In genomic region chr4:2300431-2300861, GRCh38 we compare ENCODE assay signal across 12 cellular contexts.
"Had no signal": no experiment of that assay in that cellular context is flagged by ENCODE, and none has a peak within 500 bp of the region (broad histone marks: within the 10 kb centered on the region; RNA-seq: fewer than 3 reads in every experiment).

No MANE protein-coding gene starts in this region.

- H3K4me1 Mint-ChIP-seq: neural progenitor cell had no signal

- H3K4me3 ChIP-seq: heart left ventricle, neural progenitor cell, right atrium auricular region, transverse colon had no signal

- H3K27me3 ChIP-seq: foreskin keratinocyte, heart left ventricle, neural progenitor cell, right atrium auricular region, transverse colon had no signal

- H2AFZ ChIP-seq: neural progenitor cell had no signal

- H3K36me3 ChIP-seq: neural progenitor cell, right atrium auricular region, transverse colon had no signal

- H3K4me3 Mint-ChIP-seq: activated T-cell treated with anti-CD3 and anti-CD28 coated beads, Interleukin-2, amount 50 U/mL, for 4 hours; neural progenitor cell; stimulated activated naive B cell treated with anti-CD40 and anti-IgM and Interleukin-4, amounts not matched to agents 10 μg/mL and 1 μg/mL and 100 μg/mL, for 72 hours had no signal

- ATAC-seq: activated T-cell treated with anti-CD3 and anti-CD28 coated beads, Interleukin-2, amount 50 U/mL, for 4 hours; foreskin keratinocyte; heart left ventricle; stimulated activated naive B cell treated with anti-CD40 and anti-IgM and Interleukin-4, amounts not matched to agents 10 μg/mL and 1 μg/mL and 100 μg/mL, for 72 hours had no signal

- H3K9me3 Mint-ChIP-seq: activated T-cell treated with anti-CD3 and anti-CD28 coated beads, Interleukin-2, amount 50 U/mL, for 4 hours had no signal

- H3K36me3 Mint-ChIP-seq: stimulated activated naive B cell treated with anti-CD40 and anti-IgM and Interleukin-4, amounts not matched to agents 10 μg/mL and 1 μg/mL and 100 μg/mL, for 72 hours had no signal

- H3K27ac Mint-ChIP-seq: neural progenitor cell; stimulated activated naive B cell treated with anti-CD40 and anti-IgM and Interleukin-4, amounts not matched to agents 10 μg/mL and 1 μg/mL and 100 μg/mL, for 72 hours had no signal

- H3K9me3 ChIP-seq: right atrium auricular region, transverse colon had no signal

- DNase-seq: activated CD4-positive, alpha-beta T cell treated with anti-CD3 and anti-CD28 coated beads for 4 hours; activated naive CD4-positive, alpha-beta T cell treated with Interleukin-2 at 50 U/mL for 16 hours; activated T-cell treated with anti-CD3 and anti-CD28 coated beads, Interleukin-2, amount 50 U/mL, for 4 hours; foreskin keratinocyte; small intestine; stimulated activated naive B cell treated with anti-CD40 and anti-IgM and Interleukin-4, amounts not matched to agents 10 μg/mL and 1 μg/mL and 100 μg/mL, for 72 hours; T1000; transverse colon had no signal

- H3K27ac ChIP-seq: foreskin keratinocyte, heart left ventricle, neural progenitor cell, right atrium auricular region, transverse colon, VCaP had no signal

- H3K4me2 ChIP-seq: neural progenitor cell had no signal

- H3K4me1 ChIP-seq: foreskin keratinocyte, neural progenitor cell, right atrium auricular region had no signal
